ENCODE assay signal across 8 cellular contexts in genomic region chr21:44817914-44818635, GRCh38. TPM values are rescaled to one million over a fixed set of nuclear protein-coding genes. Genes with fewer than 3 reads are reported as not detected.
DNase-seq lines count a peak whose midpoint lies in the region; ATAC-seq, FAIRE-seq and TF ChIP-seq lines count a peak whose summit lies in the region.

SUMO3 (minus strand) TSS chr21:44818062; CDS start chr21:44817968, 94 bp downstream.

- peak within 1 kb of the TSS; percentile 74 for H3K4me3 Mint-ChIP-seq in activated T-cell treated with anti-CD3 and anti-CD28 coated beads, Interleukin-2, amount 50 U/mL, for 4 hours

- POLR2A ChIA-PET in PC-3 (lab: Charles Lee; ENCODE audit: unreplicated experiment), result interaction anchor here (1.0 kb wide), 1 partner anchor 16 kb away, joined by 5 read pairs; the partner anchor contains the start of gene UBE2G2

- FAIRE-seq in GM19239 (lab: Jason Lieb, UNC), result peak; percentile 53

- peaks cover 48% of the 10 kb centered on the region for H3K79me2 ChIP-seq in PC-3 (ENCODE audit: low read length)

- H3K9me3 Mint-ChIP-seq in activated T-cell treated with anti-CD3 and anti-CD28 coated beads, Interleukin-2, amount 50 U/mL, for 4 hours, result peaks cover 20% of the 10 kb centered on the region

- no peaks in the 10 kb centered on the region for H3K27me3 Mint-ChIP-seq in activated T-cell treated with anti-CD3 and anti-CD28 coated beads, Interleukin-2, amount 50 U/mL, for 4 hours (ENCODE audit: low read depth)

- intact Hi-C loops in PC-3 (cut with micrococcal nuclease) (loop anchor here (2.0 kb wide), 2 partner anchors 15 to 53 kb away; no protein-coding TSS in a partner anchor), esophagus muscularis mucosa (cut with DNase I) (loop anchor here (5.0 kb wide), 2 partner anchors 54 to 114 kb away; partner anchors contain the start of gene PTTG1IP)

- no peaks in the 10 kb centered on the region for H3F3A ChIP-seq in PC-3 (ENCODE audit: low read length, unreplicated experiment)

- H4K20me1 ChIP-seq in PC-3 (ENCODE audit: low read length), result peaks cover 41% of the 10 kb centered on the region

- peaks cover 12% of the 10 kb centered on the region for H3K4me1 ChIP-seq in PC-3 (ENCODE audit: insufficient read depth, low read length)
- peaks cover 24 to 40% (median 37%) of the 10 kb centered on the region in 4 donors for H3K4me1 ChIP-seq in esophagus muscularis mucosa
- peaks cover 4 to 19% of the 10 kb centered on the region in 2 donors for H3K4me1 ChIP-seq in muscle layer of duodenum (ENCODE audit: control insufficient read depth in 1 of 2, insufficient read depth in 2 of 2, low read length in 2 of 2)

- peak within 1 kb of the TSS; percentile 94 for H3K9ac ChIP-seq in PC-3 (ENCODE audit: low read length)

- no peak for TF ChIP-seq EP300 in esophagus muscularis mucosa (IDR thresholded peaks at IDR 0.05)

- H3K4me2 ChIP-seq in PC-3 (ENCODE audit: low read length), result peak within 1 kb of the TSS; percentile 98

- H3K36me3 Mint-ChIP-seq in activated T-cell treated with anti-CD3 and anti-CD28 coated beads, Interleukin-2, amount 50 U/mL, for 4 hours (ENCODE audit: insufficient read depth), result no peaks in the 10 kb centered on the region

- peak; percentile 61 for TF ChIP-seq POLR2A in esophagus muscularis mucosa (IDR thresholded peaks at IDR 0.05; ENCODE audit: low read depth)

- H2AFZ ChIP-seq in PC-3 (ENCODE audit: low read length), result peak within 1 kb of the TSS; percentile 87

- DNase-seq in CD1c-positive myeloid dendritic cell (ENCODE audit: extremely low spot score) (peak; percentile 92), GM19239 (ENCODE audit: insufficient read length, low spot score) (peak; percentile 94), PC-3 (peak; percentile 94), esophagus muscularis mucosa (ENCODE audit: extremely low spot score) (no peak)
- peak; percentile 79 for DNase-seq in activated T-cell treated with anti-CD3 and anti-CD28 coated beads, Interleukin-2, amount 50 U/mL, for 4 hours
- peak; percentile 61 to 64 for DNase-seq in stimulated activated CD8-positive, alpha-beta memory T cell treated with anti-CD3 and anti-CD28 coated beads, Interleukin-7, amount 100 ng/mL, for 1 hour (ENCODE audit: low read depth in 2 of 2)

- ATAC-seq in HG03457 (IDR thresholded peaks at IDR 0.05; ENCODE audit: unreplicated experiment), result peak; percentile 42
- peak; percentile 60 for ATAC-seq in PC-3
- peak; percentile 77 to 78 for ATAC-seq in activated T-cell treated with anti-CD3 and anti-CD28 coated beads, Interleukin-2, amount 50 U/mL, for 4 hours

- no peaks in the 10 kb centered on the region for H3K9me2 ChIP-seq in PC-3 (replicated peaks; ENCODE audit: low read length)

- BruUV-seq in PC-3 (replicated peaks; lab: Mats Ljungman, UMichigan), result no TSS peak

- H3K4me1 Mint-ChIP-seq in activated T-cell treated with anti-CD3 and anti-CD28 coated beads, Interleukin-2, amount 50 U/mL, for 4 hours (ENCODE audit: low read depth), result peaks cover 12% of the 10 kb centered on the region

- H3K4me3 ChIP-seq in PC-3 (ENCODE audit: low read length) (peak within 1 kb of the TSS; percentile 99), esophagus muscularis mucosa (peak within 1 kb of the TSS; percentile 73 to 92 (median 85)), muscle layer of duodenum (ENCODE audit: low read depth in 1 of 2, low read length in 2 of 2) (peak within 1 kb of the TSS; percentile 64 to 75)

- WGBS in esophagus muscularis mucosa, result no CpG with 5 or more reads among the region's 108 CpGs

- H3K27me3 ChIP-seq in PC-3 (ENCODE audit: low read length) (no peaks in the 10 kb centered on the region), esophagus muscularis mucosa (no peaks in the 10 kb centered on the region), muscle layer of duodenum (ENCODE audit: low read depth, low read length) (no peaks in the 10 kb centered on the region)

- CTCF ChIA-PET in PC-3 (lab: Charles Lee), result no interaction called here

- TF ChIP-seq CTCF in PC-3 (conservative IDR thresholded peaks at IDR 0.05; ENCODE audit: low read depth, low read length) (no peak), esophagus muscularis mucosa (IDR thresholded peaks at IDR 0.05) (no peak)

- peaks cover 10% of the 10 kb centered on the region; the same call in 1 of the 2 replicates for H3K36me3 ChIP-seq in PC-3 (ENCODE audit: low read depth, low read length)
- peaks cover 0 to 15% (median 8%) of the 10 kb centered on the region in 4 donors for H3K36me3 ChIP-seq in esophagus muscularis mucosa
- H3K36me3 ChIP-seq in muscle layer of duodenum (ENCODE audit: control insufficient read depth in 1 of 2, insufficient read depth in 2 of 2, low read length in 2 of 2), result peaks cover 4 to 9% of the 10 kb centered on the region in 2 donors

- H3K9me3 ChIP-seq in PC-3 (ENCODE audit: low read length), result no peaks in the 10 kb centered on the region; the same call in 1 of the 2 replicates
- H3K9me3 ChIP-seq in esophagus muscularis mucosa, result peaks cover 0 to 43% (median 22%) of the 10 kb centered on the region in 4 donors
- peaks cover 0 to 24% of the 10 kb centered on the region in 2 donors for H3K9me3 ChIP-seq in muscle layer of duodenum (ENCODE audit: control insufficient read depth in 1 of 2, low read length in 2 of 2)

- H3K27ac ChIP-seq in PC-3 (ENCODE audit: low read length) (peak within 1 kb of the TSS; percentile 59), esophagus muscularis mucosa (replicated peaks in 1 of 4) (peak within 1 kb of the TSS; percentile 85 to 93 (median 90)), muscle layer of duodenum (ENCODE audit: low read length) (no peak within 1 kb of the TSS)

RNA-seq across cellular contexts. Expression of gene SUMO3, which starts in this region (rescaled TPM):
- total RNA-seq in PC-3 (2014; rRNA removed), result 242 and 290 TPM in 2 replicates
- total RNA-seq in activated T-cell treated with anti-CD3 and anti-CD28 coated beads, Interleukin-2, amount 50 U/mL, for 4 hours, result 100 to 1,000 TPM in 1 of 3 donors, 10 to 100 TPM in 2; 87.0 to 107 (median 93.4) TPM
- total RNA-seq in esophagus muscularis mucosa, result 10 to 100 TPM; 46.1 to 52.2 (median 48.6) TPM
